Comparison of ENCODE assay signal across 8 cellular contexts in genomic region chr9:14320272-14321245, GRCh38. TPM values are rescaled to one million over a fixed set of nuclear protein-coding genes. Genes with fewer than 3 reads are reported as not detected.
A peak's percentile ranks its signal among the peaks of the same experiment; 100 is the strongest.
DNase-seq lines count a peak whose midpoint lies in the region; ATAC-seq and TF ChIP-seq lines count a peak whose summit lies in the region.

No MANE protein-coding gene starts in this region.

- peak overlapping the region; percentile 98 to 100 for H3K27ac ChIP-seq in coronary artery

- DNase-seq in activated CD4-positive, alpha-beta T cell treated with anti-CD3 and anti-CD28 coated beads for 36 hours, result no peak
- no peak for DNase-seq in activated CD4-positive, alpha-beta T cell treated with anti-CD3 and anti-CD28 coated beads for 48 hours
- peak; percentile 35 for DNase-seq in NCI-H774 (lab: John Stamatoyannopoulos, UW)
- no peak for DNase-seq in coronary artery (ENCODE audit: low spot score)
- DNase-seq in omental fat pad (ENCODE audit: low spot score), result no peak
- DNase-seq in GOT3 (lab: John Stamatoyannopoulos, UW), result no peak

- intact Hi-C loops in activated CD4-positive, alpha-beta T cell treated with anti-CD3 and anti-CD28 coated beads for 36 hours (cut with DNase I, micrococcal nuclease), result loop anchor here (10.0 kb wide), 5 partner anchors 374 to 1234 kb away; partner anchors contain the start of genes CCDC171 (in 1 of the 2), TTC39B (in 1 of the 2) and ZDHHC21 (in 1 of the 2)

- TF ChIP-seq CTCF in coronary artery (IDR thresholded peaks at IDR 0.05), result no peak
- no peak for TF ChIP-seq CTCF in omental fat pad (IDR thresholded peaks at IDR 0.05)

- H3K4me3 Mint-ChIP-seq in activated CD4-positive, alpha-beta T cell treated with anti-CD3 and anti-CD28 coated beads for 36 hours, result peak overlapping the region; percentile 69

- H3K9me3 ChIP-seq in mucosa of stomach (ENCODE audit: control insufficient read depth, low read length), result no peaks in the 10 kb centered on the region

- H3K36me3 Mint-ChIP-seq in activated CD4-positive, alpha-beta T cell treated with anti-CD3 and anti-CD28 coated beads for 36 hours (ENCODE audit: low read depth), result no peaks in the 10 kb centered on the region

- no peaks in the 10 kb centered on the region for H3K9me3 Mint-ChIP-seq in activated CD4-positive, alpha-beta T cell treated with anti-CD3 and anti-CD28 coated beads for 36 hours (ENCODE audit: low read depth)

- H3K9ac ChIP-seq in mucosa of stomach (ENCODE audit: low read length), result peak overlapping the region; percentile 5

- H3K4me3 ChIP-seq in coronary artery (peak overlapping the region; percentile 95), mucosa of stomach (ENCODE audit: low read length) (peak overlapping the region; percentile 7)

- no peak for ATAC-seq in activated CD4-positive, alpha-beta T cell treated with anti-CD3 and anti-CD28 coated beads for 36 hours
- ATAC-seq in GM21515 (IDR thresholded peaks at IDR 0.05; ENCODE audit: unreplicated experiment) (no peak), omental fat pad (ENCODE audit: low FRiP score) (no peak)

- H3K27ac Mint-ChIP-seq in activated CD4-positive, alpha-beta T cell treated with anti-CD3 and anti-CD28 coated beads for 36 hours, result no peak overlapping the region

- CTCF ChIA-PET in activated CD4-positive, alpha-beta T cell treated with anti-CD3 and anti-CD28 coated beads for 36 hours (lab: Charles Lee), result no interaction called here

- H3K4me1 Mint-ChIP-seq in activated CD4-positive, alpha-beta T cell treated with anti-CD3 and anti-CD28 coated beads for 36 hours, result peaks cover 26% of the 10 kb centered on the region

- peaks cover 57% of the 10 kb centered on the region for H3K27me3 Mint-ChIP-seq in activated CD4-positive, alpha-beta T cell treated with anti-CD3 and anti-CD28 coated beads for 36 hours

- no peaks in the 10 kb centered on the region for H3K36me3 ChIP-seq in mucosa of stomach (ENCODE audit: control insufficient read depth, insufficient read depth, low read length)

- H3K27me3 ChIP-seq in mucosa of stomach (ENCODE audit: control insufficient read depth, insufficient read depth, low read length), result no peaks in the 10 kb centered on the region

- peaks cover 17% of the 10 kb centered on the region for H3K4me1 ChIP-seq in mucosa of stomach (ENCODE audit: control insufficient read depth, insufficient read depth, low read length)

- POLR2A ChIA-PET in activated CD4-positive, alpha-beta T cell treated with anti-CD3 and anti-CD28 coated beads for 36 hours (lab: Charles Lee), result no interaction called here

RNA-seq across cellular contexts. Expression of gene NFIB, which starts 6.6 kb away (rescaled TPM):
- not detected for total RNA-seq in activated CD4-positive, alpha-beta T cell treated with anti-CD3 and anti-CD28 coated beads for 36 hours
- total RNA-seq in omental fat pad, result 100 to 1,000 TPM in 3 of 4 donors, 10 to 100 TPM in 1; 55.1 to 265 (median 106) TPM

Comparison
In these comparisons a context has a peak if more than half of its experiments do, and no peak if none do; other contexts are left out.
1. RNA of gene NFIB, which starts 6.6 kb away (total RNA-seq): 55.1 to 265 TPM in omental fat pad; not detected in activated CD4-positive, alpha-beta T cell treated with anti-CD3 and anti-CD28 coated beads for 36 hours; every median in the first group is over 10 times any median in the second.